2 cellular contexts compared by ENCODE assay signal in genomic region chr3:72442755-72443154, GRCh38.
TF ChIP-seq lines count a peak whose summit lies in the region.

No MANE protein-coding gene starts in this region.

TF ChIP-seq in HepG2, 621 proteins besides CTCF, POLR2A, EP300 and RAD21 (continued from another document):
- TF ChIP-seq ZNF576 (CRISPR knock-in tag; IDR thresholded peaks at IDR 0.05) (no peak), ZNF331 (CRISPR knock-in tag; IDR thresholded peaks at IDR 0.05) (no peak)

TF ChIP-seq in GM23338, 12 proteins besides CTCF, POLR2A, EP300 and RAD21 (continued from another document):
- no peak for TF ChIP-seq ZNF114 (CRISPR knock-in tag; IDR thresholded peaks at IDR 0.05)
